8 cellular contexts compared by ENCODE assay signal in genomic region chr12:112674539-112674938, GRCh38.
"Had no signal": no experiment of that assay in that cellular context is flagged by ENCODE, and none has a peak within 500 bp of the region (broad histone marks: within the 10 kb centered on the region; RNA-seq: fewer than 3 reads in every experiment).

No MANE protein-coding gene starts in this region.

- H3K36me3 Mint-ChIP-seq: IgD-negative memory B cell had no signal

- H3K9me3 ChIP-seq: HAP-1 had no signal

- H3K4me3 ChIP-seq: HAP-1 had no signal

- H3K4me1 ChIP-seq: HAP-1 had no signal

- H3K4me3 Mint-ChIP-seq: HFFc6, IgD-negative memory B cell had no signal

- H3K27ac Mint-ChIP-seq: HFFc6, IgD-negative memory B cell had no signal

- H3K27ac ChIP-seq: HL-60 had no signal

- ATAC-seq: HCT116, HepG2 had no signal

- H3K36me3 ChIP-seq: HAP-1 had no signal

- DNase-seq: GOT3, H7, HFFc6 had no signal

- H3K4me1 Mint-ChIP-seq: IgD-negative memory B cell had no signal
